ENCODE assay signal across 14 cellular contexts in genomic region chr10:73161662-73162061, GRCh38.
"Had no signal": no experiment of that assay in that cellular context is flagged by ENCODE, and none has a peak within 500 bp of the region (broad histone marks: within the 10 kb centered on the region; RNA-seq: fewer than 3 reads in every experiment).

No MANE protein-coding gene starts in this region.

- H3K9me3 Mint-ChIP-seq: dendritic cell treated with granulocyte-macrophage colony-stimulating factor and Interleukin-4, amounts not matched to agents 40 ng/mL and 50 ng/mL, for 4 days had no signal

- H3K4me3 Mint-ChIP-seq: dendritic cell treated with granulocyte-macrophage colony-stimulating factor and Interleukin-4, amounts not matched to agents 40 ng/mL and 50 ng/mL, for 4 days had no signal

- H3K4me3 ChIP-seq: right atrium auricular region, stomach, thoracic aorta had no signal

- DNase-seq: activated CD4-positive, alpha-beta T cell treated with anti-CD3 and anti-CD28 coated beads for 48 hours; activated gamma-delta T cell treated with Interleukin-2 at 50 U/mL for 16 hours; effector memory CD4-positive, alpha-beta T cell; foreskin keratinocyte; kidney glomerular epithelial cell; left ventricle myocardium superior; stimulated activated CD4-positive, alpha-beta T cell treated with anti-CD3 and anti-CD28 coated beads, Interleukin-15, amount 100 ng/mL, for 24 hours; stimulated activated CD4-positive, alpha-beta T cell treated with anti-CD3 and anti-CD28 coated beads, Interleukin-4, amount 100 ng/mL, for 1 hour; stomach; T-helper 2 cell had no signal

- H3K27me3 ChIP-seq: foreskin keratinocyte, right atrium auricular region, stomach had no signal

- H3K27me3 Mint-ChIP-seq: dendritic cell treated with granulocyte-macrophage colony-stimulating factor and Interleukin-4, amounts not matched to agents 40 ng/mL and 50 ng/mL, for 4 days; progenitor cell of endocrine pancreas had no signal

- ATAC-seq: foreskin keratinocyte, left ventricle myocardium superior had no signal

- H3K9me3 ChIP-seq: right atrium auricular region, stomach, thoracic aorta had no signal

- H3K4me1 ChIP-seq: foreskin keratinocyte had no signal

- H3K27ac ChIP-seq: foreskin keratinocyte, right atrium auricular region, stomach, thoracic aorta had no signal

- H3K27ac Mint-ChIP-seq: dendritic cell treated with granulocyte-macrophage colony-stimulating factor and Interleukin-4, amounts not matched to agents 40 ng/mL and 50 ng/mL, for 4 days; progenitor cell of endocrine pancreas had no signal
